Comparison of ENCODE assay signal across 8 cellular contexts in the genomic region with DNA sequence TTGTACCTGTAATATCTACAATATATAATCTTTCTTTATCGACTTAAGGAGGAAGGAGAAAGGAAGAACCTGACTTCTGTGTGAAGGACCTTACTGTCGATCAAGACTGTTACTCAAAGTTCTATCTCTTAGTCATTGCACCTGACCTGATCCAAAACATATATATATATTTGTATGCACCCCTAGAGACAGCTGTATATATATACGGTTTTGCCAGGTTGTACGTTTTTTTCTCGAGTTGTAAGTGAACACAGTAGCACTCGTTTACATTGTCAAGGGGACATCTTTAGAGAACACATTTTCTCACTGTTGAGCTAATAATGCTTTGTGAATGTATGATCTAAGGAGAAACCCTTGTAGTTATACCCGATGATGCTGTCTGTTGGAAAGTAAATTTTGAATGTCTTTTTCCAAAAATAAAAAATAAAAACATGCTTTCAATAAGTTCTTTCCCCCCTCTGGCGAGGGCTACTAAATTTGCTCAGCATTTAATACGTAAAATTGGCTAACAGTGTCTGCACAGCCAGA. TPM values are rescaled to one million over a fixed set of nuclear protein-coding genes. Genes with fewer than 3 reads are reported as not detected.
A peak's percentile ranks its signal among the peaks of the same experiment; 100 is the strongest.
DNase-seq lines count a peak whose midpoint lies in the region; ATAC-seq and TF ChIP-seq lines count a peak whose summit lies in the region.

No MANE protein-coding gene starts in this region.

- H3K4me3 ChIP-seq in GM12864 (ENCODE audit: low read depth, low read length) (peak overlapping the region; percentile 77), HUES64 (ENCODE audit: low read length) (peak overlapping the region; percentile 75), body of pancreas (peak overlapping the region; percentile 48 to 86), mucosa of descending colon (peak overlapping the region; percentile 54)

- intact Hi-C loops in body of pancreas (cut with DNase I) (loop anchor here (10.0 kb wide), 1 partner anchor 69 kb away; no protein-coding TSS in a partner anchor), mucosa of descending colon (cut with DNase I, micrococcal nuclease) (no loop called here), sciatic nerve (cut with DNase I) (no loop called here)

- H3K9ac ChIP-seq in HUES64 (ENCODE audit: low read depth, low read length) = peak overlapping the region; percentile 77

- H3K9me3 ChIP-seq in HUES64 (ENCODE audit: insufficient read depth, low read depth, low read length) (no peaks in the 10 kb centered on the region), body of pancreas (no peaks in the 10 kb centered on the region), mucosa of descending colon (no peaks in the 10 kb centered on the region)

- H3K27ac ChIP-seq in HUES64 (ENCODE audit: low read depth, low read length) = 0 out of 2 replicates have a peak overlapping the region, but pooled peaks have one; percentile 9
- H3K27ac ChIP-seq in body of pancreas = peak overlapping the region in 3 of 4 donors; percentile 59 to 79 (median 74)

- no peaks in the 10 kb centered on the region for H3K27me3 ChIP-seq in HUES64 (ENCODE audit: insufficient read depth, low read length)
- no peaks in the 10 kb centered on the region for H3K27me3 ChIP-seq in body of pancreas

- TF ChIP-seq CTCF in GM12864 (IDR thresholded peaks at IDR 0.05; ENCODE audit: low read depth, low read length, missing control alignments) (no peak), body of pancreas (IDR thresholded peaks at IDR 0.05) (no peak), mucosa of descending colon (IDR thresholded peaks at IDR 0.05) (no peak)

- no peak for TF ChIP-seq POLR2A in body of pancreas (IDR thresholded peaks at IDR 0.05)

- peaks cover 9% of the 10 kb centered on the region; the same call in 1 of the 2 replicates for H3K4me1 ChIP-seq in HUES64 (ENCODE audit: insufficient read depth, low read length)
- peaks cover 20% of the 10 kb centered on the region for H3K4me1 ChIP-seq in body of pancreas
- H3K4me1 ChIP-seq in mucosa of descending colon (ENCODE audit: low read depth) = peaks cover 12% of the 10 kb centered on the region

- H3K36me3 ChIP-seq in HUES64 (ENCODE audit: insufficient read depth, low read length) (peaks cover 46% of the 10 kb centered on the region), body of pancreas (replicated peaks in 1 of 2; ENCODE audit: insufficient read depth in 1 of 2, low read depth in 2 of 2) (no peaks in the 10 kb centered on the region), mucosa of descending colon (ENCODE audit: low read depth) (no peaks in the 10 kb centered on the region)

- WGBS in HUES64 = 87% methylated on average over 6 of the region's 9 CpGs
- WGBS in body of pancreas, 2 donors = 30% methylated on average over 9 of the region's 9 CpGs

- ATAC-seq in body of pancreas (no peak), mucosa of descending colon (no peak), HG03439 (IDR thresholded peaks at IDR 0.05; ENCODE audit: unreplicated experiment) (no peak), sciatic nerve (no peak), GM21515 (IDR thresholded peaks at IDR 0.05; ENCODE audit: unreplicated experiment) (no peak)

- DNase-seq in GM12864 (ENCODE audit: low read depth) = no peak
- no peak for DNase-seq in body of pancreas
- no peak for DNase-seq in mucosa of descending colon
- DNase-seq in sciatic nerve (ENCODE audit: low spot score) = no peak
- no peak for DNase-seq in central memory CD4-positive, alpha-beta T cell

RNA-seq across cellular contexts. Expression of gene SLC35E3, which starts 0.5 kb away (rescaled TPM):
- polyA plus RNA-seq in HUES64 (2013, experiment 1 of 2) = 7.4 TPM
- polyA plus RNA-seq in HUES64 (2013, experiment 2 of 2) = 4.5 TPM
- total RNA-seq in body of pancreas = 1 to 10 TPM; 2.1 to 2.6 TPM
- 1 to 10 TPM; 5.9 to 8.4 (median 6.5) TPM for total RNA-seq in mucosa of descending colon
- total RNA-seq in sciatic nerve = 13.8 TPM

RNA-seq across cellular contexts. Expression of gene NUP107, which starts 58.7 kb away (rescaled TPM):
- polyA plus RNA-seq in HUES64 (2013, experiment 1 of 2) = 100 TPM
- 103 TPM for polyA plus RNA-seq in HUES64 (2013, experiment 2 of 2)
- 10 to 100 TPM; 29.6 to 34.9 TPM for total RNA-seq in body of pancreas
- total RNA-seq in mucosa of descending colon = 10 to 100 TPM; 27.7 to 39.6 (median 32.3) TPM
- 51.4 TPM for total RNA-seq in sciatic nerve
